10 cellular contexts compared by ENCODE assay signal in genomic region chr11:36313073-36313472, GRCh38. TPM values are rescaled to one million over a fixed set of nuclear protein-coding genes. Genes with fewer than 3 reads are reported as not detected.
DNase-seq lines count a peak whose midpoint lies in the region; ATAC-seq and TF ChIP-seq lines count a peak whose summit lies in the region.
"Had no signal": no experiment of that assay in that cellular context is flagged by ENCODE, and none has a peak within 500 bp of the region (broad histone marks: within the 10 kb centered on the region; RNA-seq: fewer than 3 reads in every experiment).

No MANE protein-coding gene starts in this region.

- POLR2A ChIA-PET in activated CD4-positive, alpha-beta memory T cell treated with anti-CD3 and anti-CD28 coated beads, Interleukin-2, amount 10 ng/mL, durations not matched to agents 7 days and 5 days (lab: Charles Lee), result no interaction called here

- no peak overlapping the region for H3K27ac Mint-ChIP-seq in activated naive CD8-positive, alpha-beta T cell treated with anti-CD3 and anti-CD28 coated beads, Interleukin-2, amount 50 U/mL, for 24 hours
- no peak overlapping the region for H3K27ac Mint-ChIP-seq in activated naive CD8-positive, alpha-beta T cell treated with anti-CD3 and anti-CD28 coated beads for 36 hours
- H3K27ac Mint-ChIP-seq in central memory CD8-positive, alpha-beta T cell (ENCODE audit: low read depth), result no peak overlapping the region
- H3K27ac Mint-ChIP-seq in stimulated activated effector memory CD8-positive, alpha-beta T cell treated with anti-CD3 and anti-CD28 coated beads, Interleukin-12 subunit alpha, Interleukin-12 subunit beta, amount 100 ng/mL, for 72 hours, result no peak overlapping the region
- H3K27ac Mint-ChIP-seq in activated CD4-positive, alpha-beta memory T cell treated with anti-CD3 and anti-CD28 coated beads, Interleukin-2, amount 10 ng/mL, durations not matched to agents 7 days and 5 days, result no peak overlapping the region
- H3K27ac Mint-ChIP-seq: CD14-positive monocyte had no signal

- no peak overlapping the region for H3K4me3 Mint-ChIP-seq in activated naive CD8-positive, alpha-beta T cell treated with anti-CD3 and anti-CD28 coated beads, Interleukin-2, amount 50 U/mL, for 24 hours
- no peak overlapping the region for H3K4me3 Mint-ChIP-seq in activated naive CD8-positive, alpha-beta T cell treated with anti-CD3 and anti-CD28 coated beads for 36 hours
- H3K4me3 Mint-ChIP-seq in central memory CD8-positive, alpha-beta T cell, result no peak overlapping the region
- H3K4me3 Mint-ChIP-seq in stimulated activated effector memory CD8-positive, alpha-beta T cell treated with anti-CD3 and anti-CD28 coated beads, Interleukin-12 subunit alpha, Interleukin-12 subunit beta, amount 100 ng/mL, for 72 hours, result no peak overlapping the region
- no peak overlapping the region for H3K4me3 Mint-ChIP-seq in activated CD4-positive, alpha-beta memory T cell treated with anti-CD3 and anti-CD28 coated beads, Interleukin-2, amount 10 ng/mL, durations not matched to agents 7 days and 5 days
- H3K4me3 Mint-ChIP-seq: CD14-positive monocyte had no signal

- H3K4me2 ChIP-seq in OCI-LY3 (ENCODE audit: low read length), result peak overlapping the region; percentile 51

- H3K79me2 ChIP-seq in OCI-LY3 (ENCODE audit: low read length), result no peaks in the 10 kb centered on the region

- H3K36me3 ChIP-seq in OCI-LY3 (replicated peaks; ENCODE audit: low read depth, low read length), result no peaks in the 10 kb centered on the region

- no peak overlapping the region for H2AFZ ChIP-seq in OCI-LY3 (ENCODE audit: low read depth, low read length)

- H4K20me1 ChIP-seq in OCI-LY3 (ENCODE audit: insufficient read depth, low read length), result no peaks in the 10 kb centered on the region

- 0 out of 2 replicates have a peak, but pooled peaks cover 7% of the 10 kb centered on the region for H3K27me3 ChIP-seq in OCI-LY3 (ENCODE audit: low read depth, low read length)

- CTCF ChIA-PET in activated CD4-positive, alpha-beta memory T cell treated with anti-CD3 and anti-CD28 coated beads, Interleukin-2, amount 10 ng/mL, durations not matched to agents 7 days and 5 days (lab: Charles Lee), result no interaction called here

- TF ChIP-seq CTCF in OCI-LY3 (IDR thresholded peaks at IDR 0.05; ENCODE audit: low read depth, low read length), result no peak

- H3K9me3 Mint-ChIP-seq in activated naive CD8-positive, alpha-beta T cell treated with anti-CD3 and anti-CD28 coated beads, Interleukin-2, amount 50 U/mL, for 24 hours, result no peaks in the 10 kb centered on the region
- H3K9me3 Mint-ChIP-seq in activated naive CD8-positive, alpha-beta T cell treated with anti-CD3 and anti-CD28 coated beads for 36 hours, result no peaks in the 10 kb centered on the region
- H3K9me3 Mint-ChIP-seq in central memory CD8-positive, alpha-beta T cell, result no peaks in the 10 kb centered on the region
- H3K9me3 Mint-ChIP-seq in stimulated activated effector memory CD8-positive, alpha-beta T cell treated with anti-CD3 and anti-CD28 coated beads, Interleukin-12 subunit alpha, Interleukin-12 subunit beta, amount 100 ng/mL, for 72 hours, result no peaks in the 10 kb centered on the region
- peaks cover 5% of the 10 kb centered on the region for H3K9me3 Mint-ChIP-seq in activated CD4-positive, alpha-beta memory T cell treated with anti-CD3 and anti-CD28 coated beads, Interleukin-2, amount 10 ng/mL, durations not matched to agents 7 days and 5 days

- H3K4me1 Mint-ChIP-seq in activated naive CD8-positive, alpha-beta T cell treated with anti-CD3 and anti-CD28 coated beads, Interleukin-2, amount 50 U/mL, for 24 hours, result peaks cover 12% of the 10 kb centered on the region
- H3K4me1 Mint-ChIP-seq in activated naive CD8-positive, alpha-beta T cell treated with anti-CD3 and anti-CD28 coated beads for 36 hours, result peaks cover 16% of the 10 kb centered on the region
- H3K4me1 Mint-ChIP-seq in central memory CD8-positive, alpha-beta T cell, result peaks cover 6% of the 10 kb centered on the region
- H3K4me1 Mint-ChIP-seq in stimulated activated effector memory CD8-positive, alpha-beta T cell treated with anti-CD3 and anti-CD28 coated beads, Interleukin-12 subunit alpha, Interleukin-12 subunit beta, amount 100 ng/mL, for 72 hours, result peaks cover 8% of the 10 kb centered on the region
- H3K4me1 Mint-ChIP-seq in activated CD4-positive, alpha-beta memory T cell treated with anti-CD3 and anti-CD28 coated beads, Interleukin-2, amount 10 ng/mL, durations not matched to agents 7 days and 5 days, result no peaks in the 10 kb centered on the region

- no peaks in the 10 kb centered on the region for H3K36me3 Mint-ChIP-seq in activated naive CD8-positive, alpha-beta T cell treated with anti-CD3 and anti-CD28 coated beads, Interleukin-2, amount 50 U/mL, for 24 hours (ENCODE audit: low read depth)
- H3K36me3 Mint-ChIP-seq in activated naive CD8-positive, alpha-beta T cell treated with anti-CD3 and anti-CD28 coated beads for 36 hours, result no peaks in the 10 kb centered on the region
- no peaks in the 10 kb centered on the region for H3K36me3 Mint-ChIP-seq in central memory CD8-positive, alpha-beta T cell (ENCODE audit: insufficient read depth)
- H3K36me3 Mint-ChIP-seq in stimulated activated effector memory CD8-positive, alpha-beta T cell treated with anti-CD3 and anti-CD28 coated beads, Interleukin-12 subunit alpha, Interleukin-12 subunit beta, amount 100 ng/mL, for 72 hours, result no peaks in the 10 kb centered on the region
- H3K36me3 Mint-ChIP-seq in activated CD4-positive, alpha-beta memory T cell treated with anti-CD3 and anti-CD28 coated beads, Interleukin-2, amount 10 ng/mL, durations not matched to agents 7 days and 5 days (ENCODE audit: low read depth), result no peaks in the 10 kb centered on the region
- H3K36me3 Mint-ChIP-seq: CD14-positive monocyte had no signal

- ATAC-seq in activated naive CD8-positive, alpha-beta T cell treated with anti-CD3 and anti-CD28 coated beads, Interleukin-2, amount 50 U/mL, for 24 hours, result peak; percentile 47
- ATAC-seq in central memory CD8-positive, alpha-beta T cell (replicated peaks; ENCODE audit: extremely low read depth, poor library complexity, severe bottlenecking), result peak; percentile 24
- ATAC-seq in stimulated activated effector memory CD8-positive, alpha-beta T cell treated with anti-CD3 and anti-CD28 coated beads, Interleukin-12 subunit alpha, Interleukin-12 subunit beta, amount 100 ng/mL, for 72 hours, result peak; percentile 66
- no peak for ATAC-seq in GM21360 (IDR thresholded peaks at IDR 0.05; ENCODE audit: unreplicated experiment)

- peaks cover 61% of the 10 kb centered on the region for H3K4me1 ChIP-seq in OCI-LY3 (ENCODE audit: low read length)

- H3K9ac ChIP-seq in OCI-LY3 (ENCODE audit: low read length), result peak overlapping the region; percentile 23; the same call in 1 of the 2 replicates

- H3K4me3 ChIP-seq in OCI-LY3 (ENCODE audit: low read length), result peak overlapping the region; percentile 23; the same call in 1 of the 2 replicates

- H3K9me3 ChIP-seq in OCI-LY3 (ENCODE audit: insufficient read depth, low read length), result no peaks in the 10 kb centered on the region

- peaks cover 35% of the 10 kb centered on the region for H3K27me3 Mint-ChIP-seq in activated naive CD8-positive, alpha-beta T cell treated with anti-CD3 and anti-CD28 coated beads, Interleukin-2, amount 50 U/mL, for 24 hours
- H3K27me3 Mint-ChIP-seq in activated naive CD8-positive, alpha-beta T cell treated with anti-CD3 and anti-CD28 coated beads for 36 hours, result peaks cover 76% of the 10 kb centered on the region
- peaks cover 24% of the 10 kb centered on the region for H3K27me3 Mint-ChIP-seq in central memory CD8-positive, alpha-beta T cell
- peaks cover 19% of the 10 kb centered on the region for H3K27me3 Mint-ChIP-seq in activated CD4-positive, alpha-beta memory T cell treated with anti-CD3 and anti-CD28 coated beads, Interleukin-2, amount 10 ng/mL, durations not matched to agents 7 days and 5 days

- H3K27ac ChIP-seq in OCI-LY3 (ENCODE audit: low read length), result peak overlapping the region; percentile 72

- DNase-seq in activated naive CD8-positive, alpha-beta T cell treated with anti-CD3 and anti-CD28 coated beads, Interleukin-2, amount 50 U/mL, for 24 hours, result no peak
- no peak for DNase-seq in activated naive CD8-positive, alpha-beta T cell treated with anti-CD3 and anti-CD28 coated beads for 36 hours
- no peak for DNase-seq in central memory CD8-positive, alpha-beta T cell (ENCODE audit: low spot score in 2 of 2)
- DNase-seq in stimulated activated effector memory CD8-positive, alpha-beta T cell treated with anti-CD3 and anti-CD28 coated beads, Interleukin-12 subunit alpha, Interleukin-12 subunit beta, amount 100 ng/mL, for 72 hours (ENCODE audit: low spot score in 2 of 2), result no peak
- DNase-seq in DMS153 (lab: John Stamatoyannopoulos, UW), result no peak
- no peak for DNase-seq in activated CD4-positive, alpha-beta memory T cell treated with anti-CD3 and anti-CD28 coated beads, Interleukin-2, amount 10 ng/mL, durations not matched to agents 7 days and 5 days

RNA-seq across cellular contexts. Expression of gene PRR5L, which starts 17.0 kb away (rescaled TPM):
- 1 to 10 TPM; 6.0 to 6.9 TPM for total RNA-seq in activated naive CD8-positive, alpha-beta T cell treated with anti-CD3 and anti-CD28 coated beads for 36 hours
- 10 to 100 TPM; 30.2 to 32.0 TPM for total RNA-seq in activated CD4-positive, alpha-beta memory T cell treated with anti-CD3 and anti-CD28 coated beads, Interleukin-2, amount 10 ng/mL, durations not matched to agents 7 days and 5 days
- total RNA-seq: HepG2 had no signal

RNA-seq across cellular contexts. Expression of gene COMMD9, which starts 23.8 kb away (rescaled TPM):
- 10 to 100 TPM; 51.1 to 56.9 TPM for total RNA-seq in activated naive CD8-positive, alpha-beta T cell treated with anti-CD3 and anti-CD28 coated beads for 36 hours
- total RNA-seq in activated CD4-positive, alpha-beta memory T cell treated with anti-CD3 and anti-CD28 coated beads, Interleukin-2, amount 10 ng/mL, durations not matched to agents 7 days and 5 days, result 10 to 100 TPM; 30.5 to 34.1 TPM
